Comparison of ENCODE assay signal across 1 cellular context in the genomic region with DNA sequence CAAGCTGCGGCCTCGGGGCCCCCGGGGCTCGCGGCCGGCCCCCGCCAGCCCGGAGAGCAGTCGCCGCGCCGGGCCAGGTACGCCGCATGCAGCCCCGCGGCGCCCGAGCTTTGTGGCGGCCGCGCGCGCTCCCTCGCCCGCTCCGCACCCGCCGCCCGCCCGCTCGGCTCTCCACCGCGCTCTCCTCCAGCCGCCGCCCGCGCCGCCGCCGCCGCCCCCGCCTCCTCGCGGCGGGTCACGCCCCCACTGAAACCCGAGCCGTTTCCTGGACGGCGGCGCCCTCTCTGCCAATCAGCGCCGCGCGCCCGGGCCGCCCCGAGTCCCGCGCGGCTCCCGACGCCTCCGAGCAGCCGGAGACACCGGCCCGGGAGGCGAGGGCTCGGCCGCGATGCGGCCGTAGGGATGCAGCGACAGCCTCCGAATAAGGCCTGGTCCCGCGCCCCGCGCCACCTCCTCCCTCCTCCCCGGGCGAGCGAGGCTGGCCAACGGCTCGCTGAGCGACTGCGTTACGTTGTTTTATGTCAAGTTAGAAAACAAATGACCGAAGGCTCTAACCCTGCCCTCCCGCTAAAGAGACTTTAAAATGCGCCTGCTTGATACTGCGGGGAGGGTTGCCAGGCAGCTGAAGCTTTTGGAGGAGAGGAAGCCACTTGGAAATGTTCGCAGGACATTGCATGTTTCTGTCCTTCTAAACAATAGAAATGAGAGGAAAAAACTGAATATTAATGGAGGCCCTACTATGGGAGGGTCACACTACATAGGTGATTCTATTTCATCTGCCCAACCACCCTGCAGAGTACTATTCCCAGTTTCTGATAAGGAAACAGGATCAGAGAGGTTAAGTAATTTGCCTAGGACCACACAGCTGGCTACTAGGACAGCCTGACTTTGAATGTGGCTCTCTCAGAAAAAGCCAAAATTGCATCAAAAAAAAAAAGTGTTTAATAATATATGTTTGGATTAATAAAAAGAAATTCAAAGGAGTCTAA.
A peak's percentile ranks its signal among the peaks of the same experiment; 100 is the strongest.
TF ChIP-seq lines count a peak whose summit lies in the region.

A gene (minus strand): TSS at position 184 of the 989 bp plus-strand sequence. CDS start 4,627 bp downstream, outside the sequence.

TF ChIP-seq in H1, 55 proteins besides CTCF, POLR2A, EP300 and RAD21:
- TF ChIP-seq, protein P1, sequence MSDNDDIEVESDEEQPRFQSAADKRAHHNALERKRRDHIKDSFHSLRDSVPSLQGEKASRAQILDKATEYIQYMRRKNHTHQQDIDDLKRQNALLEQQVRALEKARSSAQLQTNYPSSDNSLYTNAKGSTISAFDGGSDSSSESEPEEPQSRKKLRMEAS (IDR thresholded peaks at IDR 0.05) = peak; percentile 47; the same call in 1 of the 2 replicates
- TF ChIP-seq SP1 (IDR thresholded peaks at IDR 0.05; ENCODE audit: low read depth, low read length) = 0 out of 2 replicates have a peak, but pooled peaks have one; percentile 8
- TF ChIP-seq CREB1 (IDR thresholded peaks at IDR 0.05) = 0 out of 2 replicates have a peak, but pooled peaks have one; percentile 4
- no peak for TF ChIP-seq TEAD4 (IDR thresholded peaks at IDR 0.05; ENCODE audit: low read depth, low read length)
- TF ChIP-seq CBX5 (IDR thresholded peaks at IDR 0.05; ENCODE audit: low read depth, low read length) = no peak
- TF ChIP-seq POLR2AphosphoS5 (IDR thresholded peaks at IDR 0.05; ENCODE audit: low read depth, low read length) = peak; percentile 7; the same call in 1 of the 2 replicates
- peak; percentile 45 for TF ChIP-seq TAF7 (optimal IDR thresholded peaks at IDR 0.05; ENCODE audit: borderline replicate concordance, low read depth, low read length)
- TF ChIP-seq EGR1 (IDR thresholded peaks at IDR 0.05; ENCODE audit: borderline replicate concordance, low read depth, low read length) = peak; percentile 83
- TF ChIP-seq TCF12 (IDR thresholded peaks at IDR 0.05; ENCODE audit: low read depth, low read length) = no peak
- no peak for TF ChIP-seq SIX5 (IDR thresholded peaks at IDR 0.05; ENCODE audit: low read depth, low read length)
- TF ChIP-seq ASH2L (IDR thresholded peaks at IDR 0.05; ENCODE audit: low read length) = peak; percentile 93
- TF ChIP-seq SRF (IDR thresholded peaks at IDR 0.05; ENCODE audit: low read depth, low read length) = 0 out of 2 replicates have a peak, but pooled peaks have one; percentile 11
- TF ChIP-seq SIN3A (conservative IDR thresholded peaks at IDR 0.05 in 1 of 2, IDR thresholded peaks at IDR 0.05 in 1 of 2; ENCODE audit: low read depth in 1 of 2, low read length in 2 of 2) = no peak
- peak; percentile 86 for TF ChIP-seq KDM1A (IDR thresholded peaks at IDR 0.05; ENCODE audit: borderline replicate concordance, low read length)
- TF ChIP-seq GTF2F1 (IDR thresholded peaks at IDR 0.05; ENCODE audit: borderline replicate concordance, low read depth, low read length) = no peak
- peak; percentile 56; the same call in 1 of the 2 replicates for TF ChIP-seq TAF1 (IDR thresholded peaks at IDR 0.05; ENCODE audit: low read depth, low read length)
- TF ChIP-seq, protein P2, sequence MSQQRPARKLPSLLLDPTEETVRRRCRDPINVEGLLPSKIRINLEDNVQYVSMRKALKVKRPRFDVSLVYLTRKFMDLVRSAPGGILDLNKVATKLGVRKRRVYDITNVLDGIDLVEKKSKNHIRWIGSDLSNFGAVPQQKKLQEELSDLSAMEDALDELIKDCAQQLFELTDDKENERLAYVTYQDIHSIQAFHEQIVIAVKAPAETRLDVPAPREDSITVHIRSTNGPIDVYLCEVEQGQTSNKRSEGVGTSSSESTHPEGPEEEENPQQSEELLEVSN (IDR thresholded peaks at IDR 0.05) = no peak
- TF ChIP-seq HDAC2 (IDR thresholded peaks at IDR 0.05; ENCODE audit: borderline replicate concordance in 1 of 2, low read depth in 2 of 2, low read length in 2 of 2) = peak in 1 of 2 experiments; percentile 55; a peak in 1 of 4 replicates
- peak; percentile 75 for TF ChIP-seq PHF8 (conservative IDR thresholded peaks at IDR 0.05; ENCODE audit: low read depth, low read length)
